In the genomic region with DNA sequence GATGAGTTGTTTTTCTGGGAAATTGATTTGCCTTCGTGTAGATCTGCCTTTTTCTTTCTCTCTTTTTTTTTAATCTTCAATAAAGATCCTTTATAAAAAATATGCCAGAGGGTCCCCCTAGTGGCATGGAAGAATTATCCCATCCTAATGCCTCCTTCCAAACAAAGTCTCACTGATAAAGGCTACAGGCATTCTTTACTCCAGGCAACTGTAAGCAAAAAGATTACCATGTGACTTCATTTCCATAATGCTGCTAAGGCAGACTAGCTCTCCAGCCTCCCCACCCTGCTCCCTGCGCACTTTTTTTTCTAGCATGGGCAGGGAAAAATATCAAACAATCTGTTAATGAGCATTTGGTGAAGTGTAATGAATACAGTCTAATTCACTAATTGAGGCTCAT, we compare ENCODE assay signal across 13 cellular contexts.
DNase-seq lines count a peak whose midpoint lies in the region; ATAC-seq and TF ChIP-seq lines count a peak whose summit lies in the region.
"Had no signal": no experiment of that assay in that cellular context is flagged by ENCODE, and none has a peak within 500 bp of the region (broad histone marks: within the 10 kb centered on the region; RNA-seq: fewer than 3 reads in every experiment).

No MANE protein-coding gene starts in this region.

- H4K20me1 ChIP-seq in SK-N-SH (ENCODE audit: insufficient read depth) (no peaks in the 10 kb centered on the region), PC-9 (ENCODE audit: insufficient read depth) (no peaks in the 10 kb centered on the region), Karpas-422 (ENCODE audit: insufficient read depth, low read depth, low read length) (no peaks in the 10 kb centered on the region)
- H4K20me1 ChIP-seq: BLaER1 had no signal

- no TSS peak for BruUV-seq in PC-9 (replicated peaks; lab: Mats Ljungman, UMichigan)

- WGBS in SK-N-SH (ENCODE audit: low lambda C conversion rate), result 19% methylated on average over 2 of the region's 2 CpGs

- H3K4me1 ChIP-seq in SK-N-SH (ENCODE audit: control insufficient read depth in 1 of 2, insufficient read depth in 2 of 2, low read depth in 1 of 2, low read length in 1 of 2), result peaks cover 9 to 10% of the 10 kb centered on the region in 2 experiments; a peak in 3 of 4 replicates
- no peaks in the 10 kb centered on the region for H3K4me1 ChIP-seq in PC-9 (replicated peaks; ENCODE audit: insufficient read depth)
- no peaks in the 10 kb centered on the region for H3K4me1 ChIP-seq in upper lobe of right lung
- H3K4me1 ChIP-seq in Karpas-422 (ENCODE audit: low read length), result no peaks in the 10 kb centered on the region
- H3K4me1 ChIP-seq: BLaER1, esophagus muscularis mucosa, thyroid gland had no signal

- no peak overlapping the region for H3K9ac ChIP-seq in SK-N-SH
- H3K9ac ChIP-seq in Karpas-422 (ENCODE audit: low read length), result no peak overlapping the region
- H3K9ac ChIP-seq: BLaER1 had no signal

- ATAC-seq in SK-N-SH treated with all-trans-retinoic acid at 6 μM for 48 hours, result no peak
- no peak for ATAC-seq in upper lobe of right lung
- ATAC-seq: T-cell had no signal

- H3K4me2 ChIP-seq in SK-N-SH (no peak overlapping the region), PC-9 (no peak overlapping the region), Karpas-422 (ENCODE audit: low read depth, low read length, poor library complexity, severe bottlenecking) (no peak overlapping the region)
- H3K4me2 ChIP-seq: BLaER1 had no signal

- no peak for TF ChIP-seq EP300 in SK-N-SH (IDR thresholded peaks at IDR 0.05; ENCODE audit: borderline replicate concordance in 1 of 2, low read depth in 1 of 2, low read length in 1 of 2)

- no peaks in the 10 kb centered on the region for H3K27me3 ChIP-seq in SK-N-SH (ENCODE audit: insufficient read depth)
- no peaks in the 10 kb centered on the region for H3K27me3 ChIP-seq in PC-9 (ENCODE audit: insufficient read depth, low read depth)
- H3K27me3 ChIP-seq in upper lobe of right lung, result no peaks in the 10 kb centered on the region
- H3K27me3 ChIP-seq in Karpas-422 (ENCODE audit: low read length), result no peaks in the 10 kb centered on the region
- H3K27me3 ChIP-seq: BLaER1, esophagus muscularis mucosa, thyroid gland had no signal

- H3K9me2 ChIP-seq in SK-N-SH (no peaks in the 10 kb centered on the region), PC-9 (ENCODE audit: insufficient read depth) (no peaks in the 10 kb centered on the region), Karpas-422 (replicated peaks; ENCODE audit: insufficient read depth, low read length) (no peaks in the 10 kb centered on the region)

- H3K36me3 ChIP-seq in SK-N-SH (replicated peaks in 1 of 2; ENCODE audit: control insufficient read depth in 1 of 2, insufficient read depth in 2 of 2, low read length in 1 of 2) (no peaks in the 10 kb centered on the region), PC-9 (ENCODE audit: low read depth) (no peaks in the 10 kb centered on the region), upper lobe of right lung (no peaks in the 10 kb centered on the region), Karpas-422 (ENCODE audit: insufficient read depth, low read length) (no peaks in the 10 kb centered on the region)
- H3K36me3 ChIP-seq: BLaER1, esophagus muscularis mucosa, thyroid gland had no signal

- peak; percentile 60 for TF ChIP-seq CTCF in SK-N-SH (IDR thresholded peaks at IDR 0.05)
- TF ChIP-seq CTCF in PC-9 (conservative IDR thresholded peaks at IDR 0.05), result peak; percentile 60; the same call in 1 of the 2 replicates
- peak; percentile 24 for TF ChIP-seq CTCF in upper lobe of right lung (IDR thresholded peaks at IDR 0.05)

- peak; percentile 58; the same call in 1 of the 2 replicates for TF ChIP-seq RAD21 in SK-N-SH (IDR thresholded peaks at IDR 0.05; ENCODE audit: low read length)

- no peaks in the 10 kb centered on the region for H3F3A ChIP-seq in SK-N-SH (replicated peaks; ENCODE audit: insufficient read depth)
- no peaks in the 10 kb centered on the region for H3F3A ChIP-seq in PC-9 (ENCODE audit: insufficient read depth, low read depth)

- H2AFZ ChIP-seq in SK-N-SH (ENCODE audit: low read depth) (no peak overlapping the region), PC-9 (no peak overlapping the region), Karpas-422 (ENCODE audit: low read length) (no peak overlapping the region)

- H3K4me3 ChIP-seq in SK-N-SH (ENCODE audit: low read depth in 2 of 2, low read length in 1 of 2) (no peak overlapping the region), PC-9 (no peak overlapping the region), upper lobe of right lung (no peak overlapping the region), Karpas-422 (ENCODE audit: low read length) (no peak overlapping the region)
- H3K4me3 ChIP-seq: BLaER1, esophagus muscularis mucosa, thyroid gland had no signal

- intact Hi-C loops in PC-9 (cut with micrococcal nuclease; ENCODE audit: unreplicated experiment) (no loop called here), upper lobe of right lung (cut with DNase I) (no loop called here)

- DNase-seq in SK-N-SH, result peak; percentile 7
- DNase-seq in PC-9, result no peak
- peak; percentile 51 for DNase-seq in globus pallidus (ENCODE audit: low spot score)
- DNase-seq in upper lobe of right lung, result no peak
- DNase-seq in caudate nucleus (lab: John Stamatoyannopoulos, UW), result no peak
- no peak for DNase-seq in stimulated activated CD4-positive, alpha-beta T cell treated with anti-CD3 and anti-CD28 coated beads, Interleukin-12 subunit alpha, Interleukin-12 subunit beta, amount 100 ng/mL, for 4 hours
- DNase-seq in Karpas-422, result no peak
- DNase-seq: kidney glomerular epithelial cell, T-cell, thyroid gland had no signal

- H3K27ac ChIP-seq in SK-N-SH (ENCODE audit: low read depth in 2 of 2, low read length in 1 of 2), result no peak overlapping the region
- no peak overlapping the region for H3K27ac ChIP-seq in PC-9
- no peak overlapping the region for H3K27ac ChIP-seq in upper lobe of right lung
- no peak overlapping the region for H3K27ac ChIP-seq in caudate nucleus (ENCODE audit: low read depth, low read length)
- no peak overlapping the region for H3K27ac ChIP-seq in Karpas-422 (ENCODE audit: low read length)
- H3K27ac ChIP-seq: BLaER1, esophagus muscularis mucosa, thyroid gland had no signal

- H3K9me3 ChIP-seq in SK-N-SH, result no peaks in the 10 kb centered on the region
- H3K9me3 ChIP-seq in PC-9 (ENCODE audit: insufficient read depth, low read depth), result no peaks in the 10 kb centered on the region
- H3K9me3 ChIP-seq in upper lobe of right lung, result no peaks in the 10 kb centered on the region
- peaks cover 22% of the 10 kb centered on the region for H3K9me3 ChIP-seq in Karpas-422 (ENCODE audit: low read length)
- H3K9me3 ChIP-seq: BLaER1, esophagus muscularis mucosa, thyroid gland had no signal

- H3K79me2 ChIP-seq in SK-N-SH (ENCODE audit: insufficient read depth) (no peaks in the 10 kb centered on the region), PC-9 (ENCODE audit: low read depth) (no peaks in the 10 kb centered on the region), Karpas-422 (ENCODE audit: low read length) (no peaks in the 10 kb centered on the region)

- POLR2A ChIA-PET in SK-N-SH (lab: Yijun Ruan, JAX) (no interaction called here), PC-9 (lab: Charles Lee; ENCODE audit: unreplicated experiment) (no interaction called here)

- CTCF ChIA-PET in SK-N-SH (lab: Yijun Ruan, JAX), result interaction anchor here (0.8 to 3.5 kb wide), 10 partner anchors 10 to 1037 kb away, joined by 3 to 18 read pairs (median 6); no protein-coding TSS in a partner anchor
- CTCF ChIA-PET in PC-9 (lab: Charles Lee), result interaction anchor here (0.6 kb wide), 1 partner anchor 31 kb away, joined by 3 read pairs; no protein-coding TSS in a partner anchor

TF ChIP-seq in SK-N-SH treated with all-trans-retinoic acid at 6 μM for 48 hours, 23 proteins besides CTCF, POLR2A, EP300 and RAD21:
- TF ChIP-seq ZNF8 (CRISPR knock-in tag; IDR thresholded peaks at IDR 0.05), result no peak
- no peak for TF ChIP-seq TOX (CRISPR knock-in tag; IDR thresholded peaks at IDR 0.05; ENCODE audit: borderline replicate concordance)
- no peak for TF ChIP-seq TCF4 (CRISPR knock-in tag; IDR thresholded peaks at IDR 0.05; ENCODE audit: borderline replicate concordance)
- TF ChIP-seq SNAI2 (CRISPR knock-in tag; IDR thresholded peaks at IDR 0.05), result no peak
- no peak for TF ChIP-seq ZC3H10 (CRISPR knock-in tag; IDR thresholded peaks at IDR 0.05)
- TF ChIP-seq BACH2 (CRISPR knock-in tag; IDR thresholded peaks at IDR 0.05; ENCODE audit: borderline replicate concordance), result no peak
- TF ChIP-seq, protein P1, sequence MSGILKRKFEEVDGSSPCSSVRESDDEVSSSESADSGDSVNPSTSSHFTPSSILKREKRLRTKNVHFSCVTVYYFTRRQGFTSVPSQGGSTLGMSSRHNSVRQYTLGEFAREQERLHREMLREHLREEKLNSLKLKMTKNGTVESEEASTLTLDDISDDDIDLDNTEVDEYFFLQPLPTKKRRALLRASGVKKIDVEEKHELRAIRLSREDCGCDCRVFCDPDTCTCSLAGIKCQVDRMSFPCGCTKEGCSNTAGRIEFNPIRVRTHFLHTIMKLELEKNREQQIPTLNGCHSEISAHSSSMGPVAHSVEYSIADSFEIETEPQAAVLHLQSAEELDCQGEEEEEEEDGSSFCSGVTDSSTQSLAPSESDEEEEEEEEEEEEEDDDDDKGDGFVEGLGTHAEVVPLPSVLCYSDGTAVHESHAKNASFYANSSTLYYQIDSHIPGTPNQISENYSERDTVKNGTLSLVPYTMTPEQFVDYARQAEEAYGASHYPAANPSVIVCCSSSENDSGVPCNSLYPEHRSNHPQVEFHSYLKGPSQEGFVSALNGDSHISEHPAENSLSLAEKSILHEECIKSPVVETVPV (CRISPR knock-in tag; IDR thresholded peaks at IDR 0.05), result no peak
- no peak for TF ChIP-seq PPARA (CRISPR knock-in tag; IDR thresholded peaks at IDR 0.05; ENCODE audit: borderline replicate concordance)
TF ChIP-seq in SK-N-SH treated with all-trans-retinoic acid at 6 μM for 48 hours: peak in this region for 0.

Comparison
In these comparisons a context has a peak if more than half of its experiments do, and no peak if none do; other contexts are left out.
1. DNase-seq: peak in SK-N-SH (single experiment) and globus pallidus (single experiment); none in PC-9 (0 of 2), upper lobe of right lung (single experiment), caudate nucleus (0 of 61), stimulated activated CD4-positive, alpha-beta T cell treated with anti-CD3 and anti-CD28 coated beads, Interleukin-12 subunit alpha, Interleukin-12 subunit beta, amount 100 ng/mL, for 4 hours (single experiment) and Karpas-422 (single experiment).
2. Peak in every context shown above with its lines, with median percentiles within 50 percentile points of each other: CTCF ChIP-seq.